8 cellular contexts compared by ENCODE assay signal in the genomic region with DNA sequence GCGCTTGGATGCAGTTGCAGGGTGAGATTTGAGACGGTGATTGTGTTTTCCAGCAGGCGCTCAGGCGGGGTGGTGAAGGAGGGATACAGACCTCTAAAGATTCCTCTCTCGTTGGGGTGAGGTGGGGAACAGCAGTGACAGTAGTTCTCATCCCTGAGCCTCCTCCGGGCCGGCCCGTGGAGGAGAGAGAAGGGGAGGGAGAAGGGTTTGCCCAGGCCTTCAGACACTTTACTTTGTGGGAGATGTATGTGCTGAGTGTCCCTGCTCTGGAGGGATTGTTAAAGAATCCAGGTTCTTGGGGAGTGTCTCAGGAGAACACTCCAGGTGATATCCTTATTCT. TPM values are rescaled to one million over a fixed set of nuclear protein-coding genes. Genes with fewer than 3 reads are reported as not detected.
DNase-seq lines count a peak whose midpoint lies in the region; ATAC-seq, FAIRE-seq and TF ChIP-seq lines count a peak whose summit lies in the region.

No MANE protein-coding gene starts in this region.

- H3K79me2 ChIP-seq in HCT116 (ENCODE audit: insufficient read depth, low read length) = no peaks in the 10 kb centered on the region

- CTCF ChIA-PET in HCT116 (lab: Charles Lee) = interaction anchor here (0.8 to 3.0 kb wide), 7 partner anchors 9 to 89 kb away, joined by 3 to 18 read pairs (median 5); a partner anchor contains a TSS

- H3K4me3 ChIP-seq in AG09309 (ENCODE audit: control insufficient read depth, low read depth, low read length) = peak overlapping the region; percentile 62
- peak overlapping the region; percentile 71 to 72 for H3K4me3 ChIP-seq in HCT116 (replicated peaks in 1 of 2; ENCODE audit: low read depth in 1 of 2, low read length in 2 of 2)
- H3K4me3 ChIP-seq in iPS-15b (ENCODE audit: low read depth, low read length) = peak overlapping the region; percentile 83
- H3K4me3 ChIP-seq in stomach smooth muscle (ENCODE audit: low read length in 2 of 2) = peak overlapping the region; percentile 85 to 96

- H3K27ac Mint-ChIP-seq in activated T-helper 2 cell treated with anti-CD3 and anti-CD28 coated beads, Interferon-gamma antibody, Interleukin-2, Interleukin-4, amounts not matched to agents 10 μg/mL and 5 μg/mL and 100 μg/mL, durations not matched to agents 14 hours and 24 hours and 36 hours = peak overlapping the region; percentile 95

- no peak for FAIRE-seq in RCC 7860 (lab: Jason Lieb, UNC)

- H3K36me3 Mint-ChIP-seq in activated T-helper 2 cell treated with anti-CD3 and anti-CD28 coated beads, Interferon-gamma antibody, Interleukin-2, Interleukin-4, amounts not matched to agents 10 μg/mL and 5 μg/mL and 100 μg/mL, durations not matched to agents 14 hours and 24 hours and 36 hours (ENCODE audit: low read depth) = peaks cover 9% of the 10 kb centered on the region

- H3K9me3 Mint-ChIP-seq in activated T-helper 2 cell treated with anti-CD3 and anti-CD28 coated beads, Interferon-gamma antibody, Interleukin-2, Interleukin-4, amounts not matched to agents 10 μg/mL and 5 μg/mL and 100 μg/mL, durations not matched to agents 14 hours and 24 hours and 36 hours = no peaks in the 10 kb centered on the region

- H3K9ac ChIP-seq in HCT116 (ENCODE audit: low read length) = peak overlapping the region; percentile 67
- H3K9ac ChIP-seq in iPS-15b (ENCODE audit: low read depth, low read length) = peak overlapping the region; percentile 71
- H3K9ac ChIP-seq in stomach smooth muscle (ENCODE audit: low read length in 2 of 2) = peak overlapping the region; percentile 79 to 84

- POLR2A ChIA-PET in HCT116 (lab: Charles Lee) = interaction anchor here (0.5 to 2.3 kb wide), 5 partner anchors 10 to 438 kb away, joined by 3 to 30 read pairs (median 4); no protein-coding TSS in a partner anchor

- H4K20me1 ChIP-seq in HCT116 (ENCODE audit: insufficient read depth) = no peaks in the 10 kb centered on the region

- peak overlapping the region; percentile 96 for H3K4me2 ChIP-seq in HCT116 (ENCODE audit: low read length)

- peak overlapping the region; percentile 99 for H3K4me3 Mint-ChIP-seq in activated T-helper 2 cell treated with anti-CD3 and anti-CD28 coated beads, Interferon-gamma antibody, Interleukin-2, Interleukin-4, amounts not matched to agents 10 μg/mL and 5 μg/mL and 100 μg/mL, durations not matched to agents 14 hours and 24 hours and 36 hours (ENCODE audit: low read depth)

- peak overlapping the region; percentile 19 for H2AFZ ChIP-seq in HCT116 (ENCODE audit: low read depth, low read length, poor library complexity, severe bottlenecking)

- H3K27ac ChIP-seq in HCT116 (ENCODE audit: low read depth, low read length) (peak overlapping the region; percentile 72), stomach smooth muscle (ENCODE audit: low read length) (peak overlapping the region; percentile 73)

- no peak for TF ChIP-seq POLR2A in HCT116 (IDR thresholded peaks at IDR 0.05; ENCODE audit: borderline replicate concordance, extremely low read depth, insufficient read depth, insufficient read length)

- TF ChIP-seq CTCF in AG09309 (IDR thresholded peaks at IDR 0.05; ENCODE audit: control insufficient read depth, insufficient read depth, low read depth, low read length, missing control alignments) (no peak), HCT116 (IDR thresholded peaks at IDR 0.05 in 2 of 3, conservative IDR thresholded peaks at IDR 0.05 in 1 of 3; ENCODE audit: borderline replicate concordance in 1 of 3, insufficient read depth in 1 of 3, low read depth in 2 of 3, low read length in 2 of 3) (no peak), GM10266 (IDR thresholded peaks at IDR 0.05; ENCODE audit: control insufficient read depth, insufficient read depth, low read depth, missing control alignments) (no peak)

- H3K9me3 ChIP-seq in HCT116 (ENCODE audit: control insufficient read depth in 1 of 2, insufficient read depth in 1 of 2, low read depth in 1 of 2, low read length in 2 of 2) = no peaks in the 10 kb centered on the region
- no peaks in the 10 kb centered on the region for H3K9me3 ChIP-seq in iPS-15b (ENCODE audit: control insufficient read depth, insufficient read depth, low read length)
- H3K9me3 ChIP-seq in stomach smooth muscle (ENCODE audit: control insufficient read depth in 2 of 2, low read length in 2 of 2) = no peaks in the 10 kb centered on the region

- intact Hi-C loops in HCT116 (cut with micrococcal nuclease) = no loop called here
- intact Hi-C loops in activated T-helper 2 cell treated with anti-CD3 and anti-CD28 coated beads, Interferon-gamma antibody, Interleukin-2, Interleukin-4, amounts not matched to agents 10 μg/mL and 5 μg/mL and 100 μg/mL, durations not matched to agents 14 hours and 24 hours and 36 hours (cut with micrococcal nuclease) = loop anchor here (2.0 kb wide), 2 partner anchors 50 to 76 kb away; no protein-coding TSS in a partner anchor

- peaks cover 39% of the 10 kb centered on the region for H3K4me1 Mint-ChIP-seq in activated T-helper 2 cell treated with anti-CD3 and anti-CD28 coated beads, Interferon-gamma antibody, Interleukin-2, Interleukin-4, amounts not matched to agents 10 μg/mL and 5 μg/mL and 100 μg/mL, durations not matched to agents 14 hours and 24 hours and 36 hours (ENCODE audit: low read depth)

- BruUV-seq in HCT116 (replicated peaks; lab: Mats Ljungman, UMichigan) = TSS peak; percentile 57

- H3K4me1 ChIP-seq in HCT116 (ENCODE audit: control insufficient read depth in 1 of 2, insufficient read depth in 2 of 2, low read length in 2 of 2) = peaks cover 4 to 16% of the 10 kb centered on the region in 2 experiments; a peak in 3 of 4 replicates
- H3K4me1 ChIP-seq in iPS-15b (ENCODE audit: control insufficient read depth, insufficient read depth, low read length) = peaks cover 4% of the 10 kb centered on the region
- peaks cover 5% of the 10 kb centered on the region for H3K4me1 ChIP-seq in stomach smooth muscle (ENCODE audit: control insufficient read depth, insufficient read depth, low read length)

- ATAC-seq in HCT116 (peak; percentile 38), HG03039 (IDR thresholded peaks at IDR 0.05; ENCODE audit: unreplicated experiment) (no peak)

- H3K36me3 ChIP-seq in HCT116 (ENCODE audit: control insufficient read depth in 1 of 2, insufficient read depth in 2 of 2, low read length in 2 of 2) (no peaks in the 10 kb centered on the region), iPS-15b (ENCODE audit: control insufficient read depth, insufficient read depth, low read length) (no peaks in the 10 kb centered on the region), stomach smooth muscle (ENCODE audit: control insufficient read depth in 2 of 2, insufficient read depth in 2 of 2, low read length in 2 of 2) (no peaks in the 10 kb centered on the region)

- no peak for TF ChIP-seq RAD21 in HCT116 (IDR thresholded peaks at IDR 0.05; ENCODE audit: low read depth)

- DNase-seq in AG09309 (ENCODE audit: low read depth) (no peak), HCT116 (ENCODE audit: low read depth, low spot score) (no peak), GM10266 (ENCODE audit: extremely low spot score) (no peak), RCC 7860 (ENCODE audit: low spot score) (no peak)
- DNase-seq in activated T-helper 2 cell treated with anti-CD3 and anti-CD28 coated beads, Interferon-gamma antibody, Interleukin-2, Interleukin-4, amounts not matched to agents 10 μg/mL and 5 μg/mL and 100 μg/mL, durations not matched to agents 14 hours and 24 hours and 36 hours (ENCODE audit: low spot score) = no peak

- H3K9me2 ChIP-seq in HCT116 (ENCODE audit: insufficient read depth) = no peaks in the 10 kb centered on the region

- H3K27me3 Mint-ChIP-seq in activated T-helper 2 cell treated with anti-CD3 and anti-CD28 coated beads, Interferon-gamma antibody, Interleukin-2, Interleukin-4, amounts not matched to agents 10 μg/mL and 5 μg/mL and 100 μg/mL, durations not matched to agents 14 hours and 24 hours and 36 hours (ENCODE audit: low read depth) = no peaks in the 10 kb centered on the region

- RAD21 ChIA-PET in HCT116 (lab: Charles Lee; ENCODE audit: low non-redundant PET in 1 of 2, low total read pairs in 2 of 2, uncharacterized antibody in 2 of 2, unreplicated experiment in 2 of 2) = interaction anchor here in 1 of 2 experiments (0.7 to 1.2 kb wide), 2 partner anchors 77 to 90 kb away, joined by 3 to 4 read pairs; no protein-coding TSS in a partner anchor

- H3K27me3 ChIP-seq in HCT116 (ENCODE audit: insufficient read depth, low read length) (no peaks in the 10 kb centered on the region), iPS-15b (ENCODE audit: control insufficient read depth, insufficient read depth, low read length) (peaks cover 5% of the 10 kb centered on the region), stomach smooth muscle (ENCODE audit: control insufficient read depth in 1 of 2, insufficient read depth in 2 of 2, low read length in 2 of 2) (no peaks in the 10 kb centered on the region)

TF ChIP-seq in HCT116, 20 proteins besides CTCF, POLR2A, EP300 and RAD21 (continues in another document):
- TF ChIP-seq SRF (IDR thresholded peaks at IDR 0.05; ENCODE audit: low read depth) (no peak), ELF1 (IDR thresholded peaks at IDR 0.05; ENCODE audit: borderline replicate concordance, low read depth) (no peak)

RNA-seq across cellular contexts. Expression of a gene that starts 41.0 kb away (rescaled TPM):
- 8.1 TPM for total RNA-seq in HCT116 (2021; ENCODE audit: unreplicated experiment)
- 11.0 and 12.5 TPM in 2 replicates for polyA plus RNA-seq in HCT116 (2012)
- total RNA-seq in activated T-helper 2 cell treated with anti-CD3 and anti-CD28 coated beads, Interferon-gamma antibody, Interleukin-2, Interleukin-4, amounts not matched to agents 10 μg/mL and 5 μg/mL and 100 μg/mL, durations not matched to agents 14 hours and 24 hours and 36 hours = 262 and 265 TPM in 2 replicates

RNA-seq across cellular contexts. Expression of a gene that starts 41.5 kb away (rescaled TPM):
- 32.2 TPM for total RNA-seq in HCT116 (2021; ENCODE audit: unreplicated experiment)
- polyA plus RNA-seq in HCT116 (2012) = 49.6 and 50.8 TPM in 2 replicates
- total RNA-seq in activated T-helper 2 cell treated with anti-CD3 and anti-CD28 coated beads, Interferon-gamma antibody, Interleukin-2, Interleukin-4, amounts not matched to agents 10 μg/mL and 5 μg/mL and 100 μg/mL, durations not matched to agents 14 hours and 24 hours and 36 hours = 276 and 278 TPM in 2 replicates

RNA-seq across cellular contexts. Expression of a gene that starts 45.9 kb away (rescaled TPM):
- 3.3 TPM for total RNA-seq in HCT116 (2021; ENCODE audit: unreplicated experiment)
- 1.7 and 2.3 TPM in 2 replicates for polyA plus RNA-seq in HCT116 (2012)
- total RNA-seq in activated T-helper 2 cell treated with anti-CD3 and anti-CD28 coated beads, Interferon-gamma antibody, Interleukin-2, Interleukin-4, amounts not matched to agents 10 μg/mL and 5 μg/mL and 100 μg/mL, durations not matched to agents 14 hours and 24 hours and 36 hours = 1.3 and 1.4 TPM in 2 replicates

RNA-seq across cellular contexts. Expression of a gene that starts 51.1 kb away (rescaled TPM):
- total RNA-seq in HCT116 (2021; ENCODE audit: unreplicated experiment) = 0.96 TPM
- 1.1 and 1.4 TPM in 2 replicates for polyA plus RNA-seq in HCT116 (2012)
- 352 and 368 TPM in 2 replicates for total RNA-seq in activated T-helper 2 cell treated with anti-CD3 and anti-CD28 coated beads, Interferon-gamma antibody, Interleukin-2, Interleukin-4, amounts not matched to agents 10 μg/mL and 5 μg/mL and 100 μg/mL, durations not matched to agents 14 hours and 24 hours and 36 hours

RNA-seq across cellular contexts. Expression of a gene that starts 56.4 kb away (rescaled TPM):
- total RNA-seq in HCT116 (2021; ENCODE audit: unreplicated experiment) = 59.9 TPM
- polyA plus RNA-seq in HCT116 (2012) = 43.9 and 67.4 TPM in 2 replicates
- 142 and 162 TPM in 2 replicates for total RNA-seq in activated T-helper 2 cell treated with anti-CD3 and anti-CD28 coated beads, Interferon-gamma antibody, Interleukin-2, Interleukin-4, amounts not matched to agents 10 μg/mL and 5 μg/mL and 100 μg/mL, durations not matched to agents 14 hours and 24 hours and 36 hours

Comparison
In these comparisons a context has a peak if more than half of its experiments do, and no peak if none do; other contexts are left out.
1. RNA of a gene that starts 41.0 kb away (total RNA-seq): 262 to 265 TPM in activated T-helper 2 cell treated with anti-CD3 and anti-CD28 coated beads, Interferon-gamma antibody, Interleukin-2, Interleukin-4, amounts not matched to agents 10 μg/mL and 5 μg/mL and 100 μg/mL, durations not matched to agents 14 hours and 24 hours and 36 hours; 8.1 TPM in HCT116 (single experiment); every median in the first group is over 10 times any median in the second.
2. Peak in every context shown above with its lines, with median percentiles within 50 percentile points of each other: H3K4me3 ChIP-seq and H3K9ac ChIP-seq.